25 cellular contexts compared by ENCODE assay signal in the genomic region with DNA sequence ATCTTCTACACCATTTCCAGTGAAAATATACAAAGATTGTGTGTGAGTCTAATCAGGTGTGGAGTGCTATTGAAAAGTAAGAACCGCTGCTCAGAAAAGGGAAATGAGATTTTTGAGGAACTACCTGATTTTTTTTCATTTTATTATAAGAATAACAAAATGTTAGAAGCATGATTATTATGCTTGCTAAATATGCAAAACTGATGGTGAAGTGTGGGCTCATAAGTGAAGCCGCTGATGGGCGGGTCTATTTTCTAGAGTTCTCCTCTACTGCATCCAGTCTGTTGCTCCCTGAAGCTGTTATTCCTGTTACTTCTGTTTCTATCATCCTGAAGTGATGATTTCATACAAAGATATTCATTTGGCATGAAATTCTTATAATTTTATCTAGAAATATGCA.
"Had no signal": no experiment of that assay in that cellular context is flagged by ENCODE, and none has a peak within 500 bp of the region (broad histone marks: within the 10 kb centered on the region; RNA-seq: fewer than 3 reads in every experiment).

No MANE protein-coding gene starts in this region.

- H3K27me3 Mint-ChIP-seq: naive thymus-derived CD4-positive, alpha-beta T cell; natural killer cell treated with Interleukin-12 subunit alpha and Interleukin-12 subunit beta and Interleukin-15 and Interleukin-18, amount 100 ng/mL, for 72 hours; progenitor cell of endocrine pancreas; stimulated activated memory B cell treated with anti-CD40 and anti-IgM and Interleukin-4, amounts not matched to agents 10 μg/mL and 1 μg/mL and 100 μg/mL, for 72 hours had no signal

- H3K4me3 Mint-ChIP-seq: immature natural killer cell; mesothelial cell of epicardium; naive thymus-derived CD4-positive, alpha-beta T cell; natural killer cell treated with Interleukin-12 subunit alpha and Interleukin-12 subunit beta and Interleukin-15 and Interleukin-18, amount 100 ng/mL, for 72 hours; stimulated activated memory B cell treated with anti-CD40 and anti-IgM and Interleukin-4, amounts not matched to agents 10 μg/mL and 1 μg/mL and 100 μg/mL, for 72 hours had no signal

- H3K27ac Mint-ChIP-seq: immature natural killer cell; mesothelial cell of epicardium; naive thymus-derived CD4-positive, alpha-beta T cell; natural killer cell treated with Interleukin-12 subunit alpha and Interleukin-12 subunit beta and Interleukin-15 and Interleukin-18, amount 100 ng/mL, for 72 hours; progenitor cell of endocrine pancreas; stimulated activated memory B cell treated with anti-CD40 and anti-IgM and Interleukin-4, amounts not matched to agents 10 μg/mL and 1 μg/mL and 100 μg/mL, for 72 hours had no signal

- DNase-seq: hypothalamus; immature natural killer cell; kidney; left colon; left lung; lower lobe of right lung; mammary epithelial cell; mesendoderm; naive thymus-derived CD4-positive, alpha-beta T cell; ovary; right lobe of liver; stimulated activated CD4-positive, alpha-beta T cell treated with anti-CD3 and anti-CD28 coated beads, Interleukin-1b, Interleukin-23, amount 100 ng/mL, for 48 hours; stimulated activated CD4-positive, alpha-beta T cell treated with anti-CD3 and anti-CD28 coated beads, Interleukin-2, amount 100 ng/mL, for 48 hours; stimulated activated CD4-positive, alpha-beta T cell treated with anti-CD3 and anti-CD28 coated beads, Interleukin-4, amount 100 ng/mL, for 4 hours; stimulated activated CD8-positive, alpha-beta memory T cell treated with anti-CD3 and anti-CD28 coated beads, Interleukin-4, amount 100 ng/mL, for 48 hours; stimulated activated naive CD8-positive, alpha-beta T cell treated with anti-CD3 and anti-CD28 coated beads, Interleukin-15, Interleukin-2, amounts not matched to agents 100 U/mL and 50 U/mL, for 24 hours; stomach; testis; thyroid gland; transverse colon; upper lobe of left lung had no signal

- H3K9me3 Mint-ChIP-seq: mesothelial cell of epicardium; natural killer cell treated with Interleukin-12 subunit alpha and Interleukin-12 subunit beta and Interleukin-15 and Interleukin-18, amount 100 ng/mL, for 72 hours; stimulated activated memory B cell treated with anti-CD40 and anti-IgM and Interleukin-4, amounts not matched to agents 10 μg/mL and 1 μg/mL and 100 μg/mL, for 72 hours had no signal

- H3K4me1 Mint-ChIP-seq: immature natural killer cell; mesothelial cell of epicardium; naive thymus-derived CD4-positive, alpha-beta T cell; stimulated activated memory B cell treated with anti-CD40 and anti-IgM and Interleukin-4, amounts not matched to agents 10 μg/mL and 1 μg/mL and 100 μg/mL, for 72 hours had no signal

- ATAC-seq: left colon; left lung; lower lobe of right lung; naive thymus-derived CD4-positive, alpha-beta T cell; natural killer cell treated with Interleukin-12 subunit alpha and Interleukin-12 subunit beta and Interleukin-15 and Interleukin-18, amount 100 ng/mL, for 72 hours; right lobe of liver; stimulated activated memory B cell treated with anti-CD40 and anti-IgM and Interleukin-4, amounts not matched to agents 10 μg/mL and 1 μg/mL and 100 μg/mL, for 72 hours; stimulated activated naive CD8-positive, alpha-beta T cell treated with anti-CD3 and anti-CD28 coated beads, Interleukin-15, Interleukin-2, amounts not matched to agents 100 U/mL and 50 U/mL, for 24 hours had no signal

- H3K36me3 Mint-ChIP-seq: mesothelial cell of epicardium; naive thymus-derived CD4-positive, alpha-beta T cell; natural killer cell treated with Interleukin-12 subunit alpha and Interleukin-12 subunit beta and Interleukin-15 and Interleukin-18, amount 100 ng/mL, for 72 hours; stimulated activated memory B cell treated with anti-CD40 and anti-IgM and Interleukin-4, amounts not matched to agents 10 μg/mL and 1 μg/mL and 100 μg/mL, for 72 hours had no signal
